In the genomic region with DNA sequence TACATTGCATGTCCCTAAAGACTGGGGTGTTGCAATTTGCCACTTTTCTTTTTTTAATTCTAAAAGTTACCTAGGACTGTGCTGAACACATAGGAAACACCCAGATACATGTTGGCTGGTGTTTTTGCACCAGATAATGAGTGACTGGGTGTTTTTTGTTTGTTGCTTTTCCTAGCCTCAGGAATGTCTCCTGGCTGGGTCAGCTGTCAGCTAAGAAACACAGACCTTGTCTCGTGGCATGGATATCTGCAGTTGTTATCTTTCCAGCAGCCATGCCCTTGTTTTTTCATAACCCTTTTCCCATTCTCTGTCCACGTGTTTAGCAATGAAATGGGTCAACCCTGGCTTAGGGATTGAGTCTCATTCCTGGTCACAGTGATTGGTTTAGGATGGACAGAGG, we compare ENCODE assay signal across 17 cellular contexts.
DNase-seq lines count a peak whose midpoint lies in the region; ATAC-seq lines count a peak whose summit lies in the region.
"Had no signal": no experiment of that assay in that cellular context is flagged by ENCODE, and none has a peak within 500 bp of the region (broad histone marks: within the 10 kb centered on the region; RNA-seq: fewer than 3 reads in every experiment).

No MANE protein-coding gene starts in this region.

- ATAC-seq in sciatic nerve (peak; percentile 31), HG03039 (IDR thresholded peaks at IDR 0.05; ENCODE audit: unreplicated experiment) (no peak), GM21576 (IDR thresholded peaks at IDR 0.05; ENCODE audit: unreplicated experiment) (no peak)

- no peaks in the 10 kb centered on the region for H3K4me1 Mint-ChIP-seq in CD4-positive, alpha-beta memory T cell

- peak overlapping the region; percentile 45 for H3K9ac ChIP-seq in adipocyte (ENCODE audit: low read length)

- intact Hi-C loops in sciatic nerve (cut with DNase I): no loop called here
- intact Hi-C loops in CD4-positive, alpha-beta memory T cell (cut with micrococcal nuclease): no loop called here

- no peak overlapping the region for H3K4me3 Mint-ChIP-seq in CD4-positive, alpha-beta memory T cell
- H3K4me3 Mint-ChIP-seq: activated CD4-positive, alpha-beta memory T cell treated with anti-CD3 and anti-CD28 coated beads, Interleukin-2, amount 10 ng/mL, durations not matched to agents 7 days and 5 days; activated T-helper 1 cell treated with anti-CD3 and anti-CD28 coated beads, Interleukin-12 subunit alpha, Interleukin-12 subunit beta, Interleukin-2, Interleukin-4 antibody, amounts not matched to agents 30 ng/mL and 10 ng/mL and 1 ng/mL, durations not matched to agents 14 hours and 24 hours and 36 hours had no signal

- no peaks in the 10 kb centered on the region for H3K36me3 ChIP-seq in adipocyte (ENCODE audit: control insufficient read depth, insufficient read depth, low read length, severe bottlenecking)
- H3K36me3 ChIP-seq in CD4-positive, alpha-beta memory T cell (ENCODE audit: insufficient read depth, low read length): no peaks in the 10 kb centered on the region
- H3K36me3 ChIP-seq: esophagus squamous epithelium, lower lobe of right lung had no signal

- no peak overlapping the region for H3K27ac ChIP-seq in CD4-positive, alpha-beta memory T cell (ENCODE audit: low read depth, low read length)
- H3K27ac ChIP-seq: esophagus squamous epithelium, RWPE1 had no signal

- peaks cover 4% of the 10 kb centered on the region for H3K9me3 ChIP-seq in adipocyte (ENCODE audit: control insufficient read depth, low read length)
- no peaks in the 10 kb centered on the region for H3K9me3 ChIP-seq in CD4-positive, alpha-beta memory T cell (ENCODE audit: control insufficient read depth in 1 of 2, low read length in 2 of 2)
- H3K9me3 ChIP-seq: esophagus squamous epithelium, lower lobe of right lung had no signal

- peaks cover 15% of the 10 kb centered on the region for H3K4me1 ChIP-seq in adipocyte (ENCODE audit: control insufficient read depth, insufficient read depth, low read length)
- H3K4me1 ChIP-seq in CD4-positive, alpha-beta memory T cell (ENCODE audit: insufficient read depth, low read length): no peaks in the 10 kb centered on the region
- H3K4me1 ChIP-seq: esophagus squamous epithelium had no signal

- H3K36me3 Mint-ChIP-seq in CD4-positive, alpha-beta memory T cell: no peaks in the 10 kb centered on the region

- H3K27me3 ChIP-seq in adipocyte (replicated peaks; ENCODE audit: control insufficient read depth, insufficient read depth, low read length): no peaks in the 10 kb centered on the region
- H3K27me3 ChIP-seq in CD4-positive, alpha-beta memory T cell (ENCODE audit: insufficient read depth, low read length): no peaks in the 10 kb centered on the region

- H3K4me3 ChIP-seq in adipocyte (ENCODE audit: low read length): peak overlapping the region; percentile 8
- H3K4me3 ChIP-seq in CD4-positive, alpha-beta memory T cell (ENCODE audit: low read length in 2 of 2): no peak overlapping the region
- H3K4me3 ChIP-seq: esophagus squamous epithelium, lower lobe of right lung had no signal

- CTCF ChIA-PET in CD4-positive, alpha-beta memory T cell (lab: Charles Lee; ENCODE audit: partially characterized antibody): no interaction called here

- POLR2A ChIA-PET in CD4-positive, alpha-beta memory T cell (lab: Charles Lee; ENCODE audit: partially characterized antibody): no interaction called here

- H3K27me3 Mint-ChIP-seq in CD4-positive, alpha-beta memory T cell: peaks cover 6 to 17% of the 10 kb centered on the region in 2 donors

- no peaks in the 10 kb centered on the region for H3K9me3 Mint-ChIP-seq in CD4-positive, alpha-beta memory T cell
- H3K9me3 Mint-ChIP-seq: activated CD4-positive, alpha-beta memory T cell treated with anti-CD3 and anti-CD28 coated beads, Interleukin-2, amount 10 ng/mL, durations not matched to agents 7 days and 5 days; activated T-helper 1 cell treated with anti-CD3 and anti-CD28 coated beads, Interleukin-12 subunit alpha, Interleukin-12 subunit beta, Interleukin-2, Interleukin-4 antibody, amounts not matched to agents 30 ng/mL and 10 ng/mL and 1 ng/mL, durations not matched to agents 14 hours and 24 hours and 36 hours had no signal

- DNase-seq in ELF-1 (ENCODE audit: low read depth, low spot score) (peak; percentile 57), adipocyte (ENCODE audit: low read depth) (peak; percentile 21), hepatic stellate cell (ENCODE audit: low spot score) (peak; percentile 37), sciatic nerve (ENCODE audit: low spot score) (no peak), NCI-H524 (lab: John Stamatoyannopoulos, UW) (no peak)
- DNase-seq in CD4-positive, alpha-beta memory T cell: no peak
- DNase-seq: activated CD4-positive, alpha-beta memory T cell treated with anti-CD3 and anti-CD28 coated beads, Interleukin-2, amount 10 ng/mL, durations not matched to agents 7 days and 5 days; amygdala; esophagus squamous epithelium; lower lobe of right lung; NCI-H1436 treated with DMSO at 0.1 percent for 48 hours; nucleus accumbens; T1000 had no signal

- H3K27ac Mint-ChIP-seq in CD4-positive, alpha-beta memory T cell: no peak overlapping the region
- H3K27ac Mint-ChIP-seq: activated CD4-positive, alpha-beta memory T cell treated with anti-CD3 and anti-CD28 coated beads, Interleukin-2, amount 10 ng/mL, durations not matched to agents 7 days and 5 days; activated T-helper 1 cell treated with anti-CD3 and anti-CD28 coated beads, Interleukin-12 subunit alpha, Interleukin-12 subunit beta, Interleukin-2, Interleukin-4 antibody, amounts not matched to agents 30 ng/mL and 10 ng/mL and 1 ng/mL, durations not matched to agents 14 hours and 24 hours and 36 hours had no signal

Comparison
In these comparisons a context has a peak if more than half of its experiments do, and no peak if none do; other contexts are left out.
1. DNase-seq: peak in ELF-1 (single experiment), adipocyte (single experiment) and hepatic stellate cell (single experiment); none in sciatic nerve (single experiment), NCI-H524 (0 of 2) and CD4-positive, alpha-beta memory T cell (0 of 5).